ENCODE assay signal across 8 cellular contexts in genomic region chr9:73132034-73132776, GRCh38. TPM values are rescaled to one million over a fixed set of nuclear protein-coding genes. Genes with fewer than 3 reads are reported as not detected.
DNase-seq lines count a peak whose midpoint lies in the region; ATAC-seq and TF ChIP-seq lines count a peak whose summit lies in the region.

No MANE protein-coding gene starts in this region.

- in situ Hi-C loops in ACHN (cut with HindIII; ENCODE audit: low pct_ligation_motif_present, low pct_unique_long_range_greater_than_20kb, low sequenced_read_pairs) = no loop called here

- H3K4me3 ChIP-seq in mucosa of descending colon = no peak overlapping the region

- H3K4me1 Mint-ChIP-seq in endothelial cell (ENCODE audit: unreplicated experiment) = peaks cover 14% of the 10 kb centered on the region

- H3K36me3 Mint-ChIP-seq in endothelial cell (ENCODE audit: low read depth, unreplicated experiment) = no peaks in the 10 kb centered on the region

- ATAC-seq in GM19023 (IDR thresholded peaks at IDR 0.05; ENCODE audit: unreplicated experiment) = peak; percentile 90
- ATAC-seq in HG03159 (IDR thresholded peaks at IDR 0.05; ENCODE audit: unreplicated experiment) = peak; percentile 96
- peak; percentile 94 for ATAC-seq in mucosa of descending colon

- intact Hi-C loops in mucosa of descending colon (cut with DNase I, micrococcal nuclease) = no loop called here

- peak overlapping the region; percentile 97 for H3K27ac Mint-ChIP-seq in endothelial cell (ENCODE audit: unreplicated experiment)

- H3K36me3 ChIP-seq in mucosa of descending colon (ENCODE audit: low read depth) = no peaks in the 10 kb centered on the region

- TF ChIP-seq CTCF in endothelial cell (IDR thresholded peaks at IDR 0.05; ENCODE audit: unreplicated experiment) = no peak
- no peak for TF ChIP-seq CTCF in mucosa of descending colon (IDR thresholded peaks at IDR 0.05)

- H3K9me3 ChIP-seq in mucosa of descending colon = no peaks in the 10 kb centered on the region

- peak; percentile 80 for DNase-seq in ACHN
- DNase-seq in NOMO-1 (lab: John Stamatoyannopoulos, UW; ENCODE audit: unreplicated experiment in 2 of 2) = peak; percentile 58 to 77
- peak; percentile 72 for DNase-seq in activated CD8-positive, alpha-beta memory T cell treated with anti-CD3 and anti-CD28 coated beads, Interleukin-2, amount 50 U/mL, for 48 hours
- DNase-seq in endothelial cell (ENCODE audit: low spot score) = peak; percentile 57
- peak; percentile 61 to 74 (median 69) for DNase-seq in mucosa of descending colon
- peak; percentile 22 to 34 for DNase-seq in stimulated activated CD8-positive, alpha-beta memory T cell treated with anti-CD3 and anti-CD28 coated beads, Interleukin-2, amount 100 ng/mL, for 48 hours (ENCODE audit: low read depth in 2 of 2)

- H3K9me3 Mint-ChIP-seq in endothelial cell (ENCODE audit: unreplicated experiment) = no peaks in the 10 kb centered on the region

- H3K27me3 Mint-ChIP-seq in endothelial cell (ENCODE audit: unreplicated experiment) = no peaks in the 10 kb centered on the region

- no peaks in the 10 kb centered on the region for H3K4me1 ChIP-seq in mucosa of descending colon (ENCODE audit: low read depth)

- peak overlapping the region; percentile 44 for H3K4me3 Mint-ChIP-seq in endothelial cell (ENCODE audit: unreplicated experiment)

RNA-seq across cellular contexts. Expression of gene ANXA1, which starts 19.5 kb away (rescaled TPM):
- 43.3 TPM for total RNA-seq in endothelial cell (ENCODE audit: unreplicated experiment)
- total RNA-seq in mucosa of descending colon = 10 to 100 TPM; 12.8 to 69.3 (median 53.1) TPM

Comparison
In these comparisons a context has a peak if more than half of its experiments do, and no peak if none do; other contexts are left out.
1. DNase-seq: peak in every context shown above with its lines; median percentile 80 in ACHN; 72 in activated CD8-positive, alpha-beta memory T cell treated with anti-CD3 and anti-CD28 coated beads, Interleukin-2, amount 50 U/mL, for 48 hours; 69 in mucosa of descending colon; 68 in NOMO-1; 57 in endothelial cell; 28 in stimulated activated CD8-positive, alpha-beta memory T cell treated with anti-CD3 and anti-CD28 coated beads, Interleukin-2, amount 100 ng/mL, for 48 hours.